Comparison of ENCODE assay signal across 8 cellular contexts in the genomic region with DNA sequence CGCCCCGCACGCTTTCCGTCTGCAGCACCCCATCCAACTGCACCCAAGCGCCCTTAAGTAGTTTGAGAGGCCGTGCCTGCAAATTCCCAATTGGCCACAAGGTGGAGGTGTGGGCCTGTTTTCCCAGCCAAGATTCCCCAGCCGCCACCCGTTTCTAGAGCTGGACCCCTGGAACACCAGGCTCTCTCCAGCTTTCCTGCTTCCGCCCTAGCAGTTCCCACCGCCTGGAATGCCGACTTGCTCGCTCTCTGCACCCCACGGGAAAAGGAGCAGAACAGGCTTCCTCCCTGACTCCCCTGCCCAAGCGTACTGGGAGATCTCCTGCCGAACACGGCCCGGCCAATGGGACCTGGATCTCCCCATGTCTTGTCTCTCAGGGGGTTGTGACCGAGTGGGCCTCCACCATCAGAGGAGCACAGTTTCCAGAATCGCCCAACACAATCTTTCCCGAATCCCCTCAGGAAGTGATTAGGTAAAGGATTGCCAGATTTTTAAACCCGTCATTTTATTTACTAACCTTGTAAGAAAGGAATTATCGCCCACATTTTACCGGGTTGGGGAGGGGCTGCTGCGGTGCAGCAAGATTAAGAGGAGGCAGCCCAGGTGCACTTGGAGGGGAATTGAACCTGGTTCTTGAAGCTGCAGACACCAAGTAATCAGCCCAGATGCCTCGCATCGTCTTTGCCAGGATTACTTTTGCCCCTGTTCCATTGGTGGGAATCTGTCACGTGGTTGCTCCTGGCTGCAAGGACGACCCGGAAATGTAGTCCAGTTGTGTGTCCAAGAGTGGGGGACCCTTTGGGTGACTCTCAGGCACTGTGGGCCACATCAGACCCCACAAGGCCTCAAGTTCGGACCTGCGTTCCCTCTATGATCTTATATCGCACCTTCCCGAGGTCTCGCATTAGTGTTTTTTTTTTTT. TPM values are rescaled to one million over a fixed set of nuclear protein-coding genes. Genes with fewer than 3 reads are reported as not detected.
DNase-seq lines count a peak whose midpoint lies in the region; ATAC-seq and TF ChIP-seq lines count a peak whose summit lies in the region.

No MANE protein-coding gene starts in this region.

- H3K9me3 ChIP-seq in upper lobe of right lung: no peaks in the 10 kb centered on the region

- H3K4me1 ChIP-seq in upper lobe of right lung: no peaks in the 10 kb centered on the region

- H3K36me3 ChIP-seq in upper lobe of right lung: no peaks in the 10 kb centered on the region

- peak; percentile 85 for TF ChIP-seq CTCF in upper lobe of right lung (IDR thresholded peaks at IDR 0.05)

- peak; percentile 93 for DNase-seq in AG20443 (ENCODE audit: low spot score)
- DNase-seq in NCI-H1048 (lab: John Stamatoyannopoulos, UW): peak; percentile 37
- DNase-seq in T follicular helper cell (ENCODE audit: low read depth): peak; percentile 66
- DNase-seq in amniotic epithelial cell (ENCODE audit: low read depth): peak; percentile 86
- DNase-seq in left cardiac atrium: peak; percentile 82
- peak; percentile 76 to 97 (median 88) for DNase-seq in posterior cingulate gyrus
- peak; percentile 90 for DNase-seq in upper lobe of right lung

- intact Hi-C loops in left cardiac atrium (cut with DNase I) (loop anchor here (2.0 to 10.0 kb wide), 3 partner anchors 92 to 556 kb away; no protein-coding TSS in a partner anchor), posterior cingulate gyrus (cut with DNase I) (loop anchor here (1.0 kb wide), 2 partner anchors 92 to 414 kb away; no protein-coding TSS in a partner anchor), upper lobe of right lung (cut with DNase I) (loop anchor here (5.0 kb wide), 1 partner anchor 48 kb away; a partner anchor contains a TSS)

- H3K4me3 ChIP-seq in upper lobe of right lung: peak overlapping the region; percentile 66

- H3K27ac ChIP-seq in upper lobe of right lung: peak overlapping the region; percentile 74

- no peaks in the 10 kb centered on the region for H3K27me3 ChIP-seq in upper lobe of right lung

- ATAC-seq in GM19351 (IDR thresholded peaks at IDR 0.05; ENCODE audit: unreplicated experiment): peak; percentile 47
- ATAC-seq in left cardiac atrium: peak; percentile 97
- ATAC-seq in upper lobe of right lung: peak; percentile 83

RNA-seq across cellular contexts. Expression of a gene that starts 3.5 kb away (rescaled TPM):
- total RNA-seq in left cardiac atrium (under 1 TPM; 0.47 to 0.97 TPM), upper lobe of right lung (1,895 TPM)

RNA-seq across cellular contexts. Expression of a gene that starts 7.3 kb away (rescaled TPM):
- 10 to 100 TPM; 59.3 to 70.0 TPM for total RNA-seq in left cardiac atrium
- total RNA-seq in upper lobe of right lung: 101 TPM

RNA-seq across cellular contexts. Expression of a gene that starts 15.2 kb away (rescaled TPM):
- 10 to 100 TPM; 12.0 to 13.4 TPM for total RNA-seq in left cardiac atrium
- 34.4 TPM for total RNA-seq in upper lobe of right lung

RNA-seq across cellular contexts. Expression of a gene that starts 39.7 kb away (rescaled TPM):
- total RNA-seq in left cardiac atrium: 1 to 10 TPM; 2.7 to 4.0 TPM
- total RNA-seq in upper lobe of right lung: 12.8 TPM

RNA-seq across cellular contexts. Expression of a gene that starts 49.8 kb away (rescaled TPM):
- total RNA-seq in left cardiac atrium (not detected), upper lobe of right lung (0.52 TPM)

Comparison
In these comparisons a context has a peak if more than half of its experiments do, and no peak if none do; other contexts are left out.
1. Peak in every context shown above with its lines: DNase-seq, ATAC-seq, H3K4me3 ChIP-seq and H3K27ac ChIP-seq.
2. DNase-seq: peak in every context shown above with its lines; median percentile 93 in AG20443; 90 in upper lobe of right lung; 88 in posterior cingulate gyrus; 86 in amniotic epithelial cell; 82 in left cardiac atrium; 66 in T follicular helper cell; 37 in NCI-H1048.
3. ATAC-seq: peak in every context shown above with its lines; median percentile 97 in left cardiac atrium; 83 in upper lobe of right lung; 47 in GM19351.
4. RNA of a gene that starts 3.5 kb away (total RNA-seq): 1,895 TPM in upper lobe of right lung (single experiment); 0.47 to 0.97 TPM in left cardiac atrium; every median in the first group is over 100 times any median in the second.